ENCODE assay signal across 1 cellular context in genomic region chrX:134990475-134991473, GRCh38.
TF ChIP-seq lines count a peak whose summit lies in the region.

Gene SMIM10 (plus strand): TSS chrX:134990991. CDS start chrX:134991096, 105 bp downstream.

TF ChIP-seq in K562, 482 proteins besides CTCF, POLR2A, EP300 and RAD21 (continued from another document and continues in another):
- TF ChIP-seq ZNF398 (CRISPR knock-in tag; IDR thresholded peaks at IDR 0.05) (no peak), XRCC4 (IDR thresholded peaks at IDR 0.05; ENCODE audit: extremely low read depth, insufficient read depth, insufficient read length) (no peak), DACH1 (IDR thresholded peaks at IDR 0.05; ENCODE audit: partially characterized antibody) (no peak), RNF219 (CRISPR knock-in tag; IDR thresholded peaks at IDR 0.05) (no peak), RBM14 (IDR thresholded peaks at IDR 0.05; ENCODE audit: borderline replicate concordance, insufficient read depth, low read depth, low read length) (no peak), DLX4 (CRISPR knock-in tag; IDR thresholded peaks at IDR 0.05) (no peak), ZNF77 (CRISPR knock-in tag; IDR thresholded peaks at IDR 0.05) (no peak), HNRNPLL (IDR thresholded peaks at IDR 0.05; ENCODE audit: low read depth, low read length, poor library complexity, severe bottlenecking) (peak; percentile 27), THRA (IDR thresholded peaks at IDR 0.05) (no peak), POLR2AphosphoS2 (IDR thresholded peaks at IDR 0.05; ENCODE audit: low read length) (no peak), MCM7 (IDR thresholded peaks at IDR 0.05) (no peak), ZBTB8A (IDR thresholded peaks at IDR 0.05; ENCODE audit: partially characterized antibody) (no peak), ZC3H8 (IDR thresholded peaks at IDR 0.05) (no peak), ZNF551 (CRISPR knock-in tag; IDR thresholded peaks at IDR 0.05) (no peak), CREM (IDR thresholded peaks at IDR 0.05; ENCODE audit: low read depth) (peak; percentile 32; the same call in 1 of the 2 replicates), PML (IDR thresholded peaks at IDR 0.05; ENCODE audit: low read length) (no peak), TRIM25 (IDR thresholded peaks at IDR 0.05; ENCODE audit: borderline replicate concordance) (no peak), CBX5 (IDR thresholded peaks at IDR 0.05; ENCODE audit: borderline replicate concordance, low read depth) (no peak; the same call in none of the 2 replicates), PHTF2 (CRISPR knock-in tag; IDR thresholded peaks at IDR 0.05) (no peak), ERF (CRISPR knock-in tag; IDR thresholded peaks at IDR 0.05) (peak; percentile 50; the same call in 1 of the 2 replicates), NCOA4 (IDR thresholded peaks at IDR 0.05; ENCODE audit: partially characterized antibody) (no peak), NCOA1 (IDR thresholded peaks at IDR 0.05; ENCODE audit: low read depth) (no peak), BRD4 (IDR thresholded peaks at IDR 0.05) (no peak), ZNF124 (CRISPR knock-in tag; IDR thresholded peaks at IDR 0.05) (no peak), ATF1 (CRISPR knock-in tag; IDR thresholded peaks at IDR 0.05) (no peak), ATF1 (tag; IDR thresholded peaks at IDR 0.05) (peak; percentile 54; the same call in 1 of the 2 replicates), MXI1 (IDR thresholded peaks at IDR 0.05; ENCODE audit: low read depth, low read length) (0 out of 2 replicates have a peak, but pooled peaks have one; percentile 52), MTA1 (IDR thresholded peaks at IDR 0.05; ENCODE audit: borderline replicate concordance) (no peak), NFIC (IDR thresholded peaks at IDR 0.05) (peak; percentile 99), ZFP30 (CRISPR knock-in tag; IDR thresholded peaks at IDR 0.05; ENCODE audit: borderline replicate concordance) (no peak), UBTF (IDR thresholded peaks at IDR 0.05; ENCODE audit: borderline replicate concordance in 1 of 2, low read depth in 2 of 2, low read length in 2 of 2) (no peak), CREB5 (CRISPR knock-in tag; IDR thresholded peaks at IDR 0.05) (no peak), HEY1 (CRISPR knock-in tag; IDR thresholded peaks at IDR 0.05; ENCODE audit: borderline replicate concordance) (no peak), RBM17 (IDR thresholded peaks at IDR 0.05; ENCODE audit: borderline replicate concordance, low read depth, low read length) (no peak), NEUROD1 (IDR thresholded peaks at IDR 0.05; ENCODE audit: borderline replicate concordance, low read depth, low read length, partially characterized antibody) (no peak), HES1 (IDR thresholded peaks at IDR 0.05; ENCODE audit: low read depth) (no peak), ZFP1 (CRISPR knock-in tag; IDR thresholded peaks at IDR 0.05) (no peak), ILF3 (IDR thresholded peaks at IDR 0.05; ENCODE audit: borderline replicate concordance) (no peak), TAF1 (IDR thresholded peaks at IDR 0.05; ENCODE audit: control insufficient read depth, extremely low read depth, insufficient read depth, low read length, severe bottlenecking) (peak; percentile 37), CTBP1 (IDR thresholded peaks at IDR 0.05; ENCODE audit: borderline replicate concordance) (peak; percentile 89), AFF4 (CRISPR knock-in tag; IDR thresholded peaks at IDR 0.05) (no peak), GABPB1 (CRISPR knock-in tag; IDR thresholded peaks at IDR 0.05) (peak; percentile 74), NONO (IDR thresholded peaks at IDR 0.05; ENCODE audit: low read depth in 2 of 2, low read length in 1 of 2) (0 out of 4 replicates have a peak, but pooled peaks of 1 of the 2 experiments have one; percentile 9), SNAPC5 (CRISPR knock-in tag; IDR thresholded peaks at IDR 0.05) (no peak)
